ENCODE assay signal across 25 cellular contexts in the genomic region with DNA sequence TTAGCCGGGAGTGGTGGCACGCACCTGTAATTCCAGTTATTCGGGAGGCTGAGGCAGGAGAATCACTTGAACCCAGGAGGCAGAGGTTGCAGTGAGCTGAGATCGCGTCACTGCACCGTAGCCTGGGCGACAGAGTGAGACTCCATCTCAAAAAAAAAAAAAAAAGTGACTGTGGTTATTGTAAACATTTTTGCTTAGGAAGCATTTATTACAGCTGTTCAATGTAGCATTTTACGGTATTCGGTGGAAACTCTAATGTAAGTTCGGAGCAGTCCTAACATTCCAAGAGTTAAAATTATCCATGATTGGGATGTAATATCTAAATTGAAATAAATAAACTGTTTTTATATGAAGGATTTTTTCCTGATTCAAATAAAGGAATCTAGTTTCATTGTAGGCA.
A peak's percentile ranks its signal among the peaks of the same experiment; 100 is the strongest.
DNase-seq lines count a peak whose midpoint lies in the region; ATAC-seq, FAIRE-seq and TF ChIP-seq lines count a peak whose summit lies in the region.
"Had no signal": no experiment of that assay in that cellular context is flagged by ENCODE, and none has a peak within 500 bp of the region (broad histone marks: within the 10 kb centered on the region; RNA-seq: fewer than 3 reads in every experiment).

No MANE protein-coding gene starts in this region.

- intact Hi-C loops in IMR-90 (cut with micrococcal nuclease): no loop called here
- intact Hi-C loops in activated CD4-positive, alpha-beta T cell treated with anti-CD3 and anti-CD28 coated beads for 36 hours (cut with DNase I, micrococcal nuclease): no loop called here
- intact Hi-C loops in mucosa of descending colon (cut with DNase I, micrococcal nuclease): no loop called here

- H3K4me2 ChIP-seq in A549: no peak overlapping the region
- H3K4me2 ChIP-seq in IMR-90 (ENCODE audit: low read depth, low read length): no peak overlapping the region
- H3K4me2 ChIP-seq: BLaER1 had no signal

- no peak overlapping the region for H2BK5ac ChIP-seq in IMR-90 (ENCODE audit: low read depth, low read length, poor library complexity, severe bottlenecking)

- no peak overlapping the region for H2BK20ac ChIP-seq in IMR-90 (ENCODE audit: low read depth, low read length)

- H3K4me1 Mint-ChIP-seq in activated CD4-positive, alpha-beta T cell treated with anti-CD3 and anti-CD28 coated beads for 36 hours: no peaks in the 10 kb centered on the region
- H3K4me1 Mint-ChIP-seq: CD14-positive monocyte; CD4-positive, alpha-beta memory T cell; CD4-positive, CD25-positive, alpha-beta regulatory T cell; CD8-positive, alpha-beta memory T cell had no signal

- H3K23ac ChIP-seq in IMR-90 (ENCODE audit: low read depth, low read length): no peak overlapping the region

- DNase-seq in A549 (ENCODE audit: low read depth in 1 of 2, low spot score in 1 of 2): no peak
- DNase-seq in IMR-90: no peak
- DNase-seq in SJSA1 (ENCODE audit: low read depth in 1 of 2, low spot score in 2 of 2): no peak
- no peak for DNase-seq in activated CD4-positive, alpha-beta T cell treated with anti-CD3 and anti-CD28 coated beads for 36 hours
- DNase-seq in mucosa of descending colon: no peak
- DNase-seq: 8988T; BE2C; C1 segment of cervical spinal cord; CD4-positive, alpha-beta memory T cell; CD4-positive, CD25-positive, alpha-beta regulatory T cell; CD8-positive, alpha-beta memory T cell; COR-L47; DMS 273 treated with DMSO at 0.1 percent for 48 hours; DMS153; DMS53; DMS79; DND-41; GDM1 had no signal

- TF ChIP-seq RAD21 in A549 (conservative IDR thresholded peaks at IDR 0.05 in 1 of 2, IDR thresholded peaks at IDR 0.05 in 1 of 2): no peak
- no peak for TF ChIP-seq RAD21 in IMR-90 (IDR thresholded peaks at IDR 0.05; ENCODE audit: low read length)

- H4K8ac ChIP-seq in IMR-90 (ENCODE audit: low read depth in 2 of 2, low read length in 2 of 2): no peak overlapping the region

- 36% methylated on average over 8 of the region's 10 CpGs for WGBS in A549 (ENCODE audit: missing lambda C conversion rate)
- no CpG with 5 or more reads among the region's 10 CpGs for WGBS in IMR-90 (ENCODE audit: extremely low coverage in 2 of 2, insufficient read length in 1 of 2), 2 experiments

- H2AK9ac ChIP-seq in IMR-90 (replicated peaks; ENCODE audit: low read depth, low read length, poor library complexity): no peak overlapping the region

- H3K9me1 ChIP-seq in IMR-90 (ENCODE audit: insufficient read depth, low read length): 0 out of 2 replicates have a peak, but pooled peaks cover 4% of the 10 kb centered on the region

- no TSS peak for BruUV-seq in IMR-90 (replicated peaks; lab: Mats Ljungman, UMichigan)

- dilution Hi-C loops in IMR-90 (cut with HindIII; ENCODE audit: low sequenced_read_pairs, unreplicated experiment): no loop called here

- TF ChIP-seq EP300 in A549 (IDR thresholded peaks at IDR 0.05): no peak

- H4K91ac ChIP-seq in IMR-90 (ENCODE audit: insufficient read depth, low read depth, low read length): no peak overlapping the region

- H3K36me3 ChIP-seq in IMR-90 (ENCODE audit: control insufficient read depth, insufficient read depth, low read length) (no peaks in the 10 kb centered on the region), SJSA1 (no peaks in the 10 kb centered on the region), mucosa of descending colon (ENCODE audit: low read depth) (no peaks in the 10 kb centered on the region)
- H3K36me3 ChIP-seq: BE2C, BLaER1 had no signal

- H2BK15ac ChIP-seq in IMR-90 (ENCODE audit: low read depth, low read length): no peak overlapping the region

- H3K4me3 ChIP-seq in A549 (no peak overlapping the region), IMR-90 (ENCODE audit: insufficient read depth, low read depth, low read length) (no peak overlapping the region), SJSA1 (no peak overlapping the region), mucosa of descending colon (no peak overlapping the region)
- H3K4me3 ChIP-seq: BLaER1, GM12878 had no signal

- in situ Hi-C loops in IMR-90 (cut with MboI; ENCODE audit: low sequenced_read_pairs): loop anchor here (10.0 kb wide), 1 partner anchor 62 kb away; no protein-coding TSS in a partner anchor

- H3K27ac ChIP-seq in A549 (no peak overlapping the region), IMR-90 (ENCODE audit: insufficient read depth, low read length) (no peak overlapping the region), SJSA1 (peak overlapping the region; percentile 61)
- H3K27ac ChIP-seq: BLaER1 had no signal

- H3K27ac Mint-ChIP-seq in activated CD4-positive, alpha-beta T cell treated with anti-CD3 and anti-CD28 coated beads for 36 hours: no peak overlapping the region
- H3K27ac Mint-ChIP-seq: CD14-positive monocyte; CD4-positive, alpha-beta memory T cell; CD4-positive, CD25-positive, alpha-beta regulatory T cell; CD8-positive, alpha-beta memory T cell had no signal

- no peaks in the 10 kb centered on the region for H4K20me1 ChIP-seq in IMR-90 (ENCODE audit: insufficient read depth, low read length)
- H4K20me1 ChIP-seq: BLaER1 had no signal

- no peak overlapping the region for H3K9ac ChIP-seq in IMR-90 (ENCODE audit: low read depth, low read length)
- H3K9ac ChIP-seq: BLaER1 had no signal

- H3K9me3 Mint-ChIP-seq in activated CD4-positive, alpha-beta T cell treated with anti-CD3 and anti-CD28 coated beads for 36 hours (ENCODE audit: low read depth): no peaks in the 10 kb centered on the region

- CTCF ChIA-PET in A549 (lab: Yijun Ruan, JAX): interaction anchor here (0.6 kb wide), 1 partner anchor 106 kb away, joined by 3 read pairs; no protein-coding TSS in a partner anchor
- CTCF ChIA-PET in IMR-90 (lab: Yijun Ruan, JAX): interaction anchor here (0.6 kb wide), 1 partner anchor 29 kb away, joined by 4 read pairs; no protein-coding TSS in a partner anchor
- CTCF ChIA-PET in activated CD4-positive, alpha-beta T cell treated with anti-CD3 and anti-CD28 coated beads for 36 hours (lab: Charles Lee): no interaction called here

- H4K5ac ChIP-seq in IMR-90 (ENCODE audit: low read depth, low read length): no peak overlapping the region

- ATAC-seq in A549 (no peak), IMR-90 (ENCODE audit: low read depth) (no peak), GM19328 (IDR thresholded peaks at IDR 0.05; ENCODE audit: unreplicated experiment) (no peak), mucosa of descending colon (no peak)
- ATAC-seq in activated CD4-positive, alpha-beta T cell treated with anti-CD3 and anti-CD28 coated beads for 36 hours: no peak
- ATAC-seq: GM12878 had no signal

- TF ChIP-seq CTCF in A549 (IDR thresholded peaks at IDR 0.05) (no peak), IMR-90 (conservative IDR thresholded peaks at IDR 0.05; ENCODE audit: low read depth, low read length) (no peak), mucosa of descending colon (IDR thresholded peaks at IDR 0.05) (no peak)

- H3K27me3 ChIP-seq in IMR-90 (ENCODE audit: control insufficient read depth, insufficient read depth, low read length): no peaks in the 10 kb centered on the region
- no peaks in the 10 kb centered on the region for H3K27me3 ChIP-seq in SJSA1 (replicated peaks)
- H3K27me3 ChIP-seq: BE2C, BLaER1 had no signal

- no peak overlapping the region for H2AFZ ChIP-seq in IMR-90 (replicated peaks; ENCODE audit: low read length, poor library complexity)

- POLR2A ChIA-PET in A549 (lab: Yijun Ruan, JAX): no interaction called here
- POLR2A ChIA-PET in IMR-90 (lab: Charles Lee; ENCODE audit: unreplicated experiment): no interaction called here
- POLR2A ChIA-PET in activated CD4-positive, alpha-beta T cell treated with anti-CD3 and anti-CD28 coated beads for 36 hours (lab: Charles Lee): no interaction called here

- H3K56ac ChIP-seq in IMR-90 (ENCODE audit: extremely low read depth, insufficient read depth, low read length): no peak overlapping the region

- H3K27me3 Mint-ChIP-seq in activated CD4-positive, alpha-beta T cell treated with anti-CD3 and anti-CD28 coated beads for 36 hours: no peaks in the 10 kb centered on the region
- H3K27me3 Mint-ChIP-seq: CD4-positive, CD25-positive, alpha-beta regulatory T cell; CD8-positive, alpha-beta memory T cell had no signal

- no peaks in the 10 kb centered on the region for H3K79me1 ChIP-seq in IMR-90 (ENCODE audit: low read depth in 1 of 2, low read length in 2 of 2)

- 0 out of 2 replicates have a peak overlapping the region, but pooled peaks have one; percentile 3 for H2AK5ac ChIP-seq in IMR-90 (ENCODE audit: low read depth, low read length)

- TF ChIP-seq POLR2A in A549 (IDR thresholded peaks at IDR 0.05; ENCODE audit: low read length): no peak
- TF ChIP-seq POLR2A in IMR-90 (IDR thresholded peaks at IDR 0.05; ENCODE audit: low read depth, low read length): no peak

- FAIRE-seq in A549 (lab: Jason Lieb, UNC): no peak
- FAIRE-seq: A204.1, GM12878, GM12892, GM18507 had no signal

- H3K4ac ChIP-seq in IMR-90 (ENCODE audit: low read depth, low read length): peak overlapping the region; percentile 43; the same call in 1 of the 2 replicates

- H3K4me1 ChIP-seq in A549 (no peaks in the 10 kb centered on the region), IMR-90 (ENCODE audit: control insufficient read depth, insufficient read depth, low read length) (peaks cover 1% of the 10 kb centered on the region; the same call in 1 of the 2 replicates), SJSA1 (replicated peaks) (peaks cover 24% of the 10 kb centered on the region), mucosa of descending colon (ENCODE audit: low read depth) (no peaks in the 10 kb centered on the region)
- H3K4me1 ChIP-seq: BE2C, BLaER1 had no signal

- H3K4me3 Mint-ChIP-seq in activated CD4-positive, alpha-beta T cell treated with anti-CD3 and anti-CD28 coated beads for 36 hours: no peak overlapping the region
- H3K4me3 Mint-ChIP-seq: CD14-positive monocyte; CD4-positive, alpha-beta memory T cell; CD4-positive, CD25-positive, alpha-beta regulatory T cell; CD8-positive, alpha-beta memory T cell had no signal

- no peak overlapping the region for H3K14ac ChIP-seq in IMR-90 (replicated peaks; ENCODE audit: low read depth, low read length)

- H3K36me3 Mint-ChIP-seq in activated CD4-positive, alpha-beta T cell treated with anti-CD3 and anti-CD28 coated beads for 36 hours (ENCODE audit: low read depth): no peaks in the 10 kb centered on the region
- H3K36me3 Mint-ChIP-seq: CD14-positive monocyte; CD4-positive, alpha-beta memory T cell; CD4-positive, CD25-positive, alpha-beta regulatory T cell; CD8-positive, alpha-beta memory T cell had no signal

- no peak overlapping the region for H3K18ac ChIP-seq in IMR-90 (ENCODE audit: low read depth, low read length)

- no peak overlapping the region; the same call in 1 of the 2 replicates for H2BK120ac ChIP-seq in IMR-90 (ENCODE audit: low read depth, low read length)

- no peaks in the 10 kb centered on the region for H3K9me3 ChIP-seq in A549
- H3K9me3 ChIP-seq in IMR-90 (ENCODE audit: control insufficient read depth, insufficient read depth, low read length): no peaks in the 10 kb centered on the region
- H3K9me3 ChIP-seq in SJSA1 (replicated peaks): peaks cover 4% of the 10 kb centered on the region
- H3K9me3 ChIP-seq in mucosa of descending colon: no peaks in the 10 kb centered on the region
- H3K9me3 ChIP-seq: BE2C, BLaER1 had no signal

TF ChIP-seq in A549, 52 proteins besides CTCF, POLR2A, EP300 and RAD21:
- TF ChIP-seq FOXS1 (CRISPR knock-in tag; IDR thresholded peaks at IDR 0.05): no peak
- peak; percentile 58 for TF ChIP-seq MAFK (IDR thresholded peaks at IDR 0.05; ENCODE audit: partially characterized antibody)
